14 cellular contexts compared by ENCODE assay signal in genomic region chr2:54486766-54487165, GRCh38. TPM values are rescaled to one million over a fixed set of nuclear protein-coding genes. Genes with fewer than 3 reads are reported as not detected.
A peak's percentile ranks its signal among the peaks of the same experiment; 100 is the strongest.
DNase-seq lines count a peak whose midpoint lies in the region; ATAC-seq and TF ChIP-seq lines count a peak whose summit lies in the region.
"Had no signal": no experiment of that assay in that cellular context is flagged by ENCODE, and none has a peak within 500 bp of the region (broad histone marks: within the 10 kb centered on the region; RNA-seq: fewer than 3 reads in every experiment).

No MANE protein-coding gene starts in this region.

- H3K4me1 ChIP-seq in left ventricle myocardium inferior (peaks cover 92% of the 10 kb centered on the region), heart right ventricle (peaks cover 32 to 90% (median 83%) of the 10 kb centered on the region in 9 donors), smooth muscle cell (ENCODE audit: low read depth) (peaks cover 9% of the 10 kb centered on the region), BE2C (no peaks in the 10 kb centered on the region)
- H3K4me1 ChIP-seq: Caco-2 had no signal

- no peak overlapping the region for H3K4me2 ChIP-seq in smooth muscle cell

- H3K27ac ChIP-seq in left ventricle myocardium inferior (replicated peaks) (peak overlapping the region; percentile 57), heart right ventricle (peak overlapping the region in 5 of 10 donors; percentile 6 to 50 (median 29)), smooth muscle cell (ENCODE audit: low read depth) (peak overlapping the region; percentile 24)
- H3K27ac ChIP-seq: C4-2B had no signal

- H3K9me3 Mint-ChIP-seq in brain, result peaks cover 10 to 28% (median 14%) of the 10 kb centered on the region in 5 experiments
- H3K9me3 Mint-ChIP-seq: CD4-positive, alpha-beta T cell had no signal

- no peak for TF ChIP-seq CTCF in left ventricle myocardium inferior (IDR thresholded peaks at IDR 0.05; ENCODE audit: borderline replicate concordance)
- TF ChIP-seq CTCF in heart right ventricle (IDR thresholded peaks at IDR 0.05), result no peak
- no peak for TF ChIP-seq CTCF in brain (conservative IDR thresholded peaks at IDR 0.05)
- no peak for TF ChIP-seq CTCF in smooth muscle cell (IDR thresholded peaks at IDR 0.05; ENCODE audit: borderline replicate concordance, insufficient read depth, poor library complexity, severe bottlenecking)
- no peak for TF ChIP-seq CTCF in BE2C (IDR thresholded peaks at IDR 0.05; ENCODE audit: low read depth, low read length)

- peaks cover 53% of the 10 kb centered on the region for H3K4me1 Mint-ChIP-seq in brain

- H3K79me2 ChIP-seq in smooth muscle cell (ENCODE audit: low read depth), result peaks cover 78% of the 10 kb centered on the region

- H3K9me3 ChIP-seq in left ventricle myocardium inferior (replicated peaks) (no peaks in the 10 kb centered on the region), heart right ventricle (no peaks in the 10 kb centered on the region), smooth muscle cell (replicated peaks; ENCODE audit: low read depth) (no peaks in the 10 kb centered on the region), BE2C (no peaks in the 10 kb centered on the region)

- 40 to 56% methylated on average over 4 of the region's 4 CpGs for WGBS in heart right ventricle, 2 donors
- WGBS in smooth muscle cell (ENCODE audit: low lambda C conversion rate), result 78% methylated on average over 4 of the region's 4 CpGs

- H3F3A ChIP-seq in smooth muscle cell (ENCODE audit: low read depth), result peaks cover 13% of the 10 kb centered on the region

- H3K36me3 Mint-ChIP-seq in brain, result peaks cover 59% of the 10 kb centered on the region

- peak overlapping the region in 3 of 5 experiments; percentile 66 to 80 (median 69) for H3K27ac Mint-ChIP-seq in brain
- H3K27ac Mint-ChIP-seq: CD4-positive, alpha-beta T cell; H9 had no signal

- H4K20me1 ChIP-seq in smooth muscle cell (ENCODE audit: low read depth), result peaks cover 73% of the 10 kb centered on the region

- peaks cover 3% of the 10 kb centered on the region for H3K27me3 Mint-ChIP-seq in brain

- H3K36me3 ChIP-seq in left ventricle myocardium inferior (peaks cover 3% of the 10 kb centered on the region), heart right ventricle (peaks cover 0 to 6% (median 0%) of the 10 kb centered on the region in 9 donors), smooth muscle cell (ENCODE audit: low read depth) (no peaks in the 10 kb centered on the region), BE2C (no peaks in the 10 kb centered on the region; the same call in 1 of the 2 replicates)

- no peak overlapping the region for H3K4me3 Mint-ChIP-seq in brain
- H3K4me3 Mint-ChIP-seq: CD4-positive, alpha-beta T cell; H9 had no signal

- no peak overlapping the region for H3K9ac ChIP-seq in smooth muscle cell (ENCODE audit: low read depth)

- ATAC-seq in heart right ventricle (no peak), GM18907 (IDR thresholded peaks at IDR 0.05; ENCODE audit: unreplicated experiment) (no peak)
- ATAC-seq: GM12878 had no signal

- H3K27me3 ChIP-seq in left ventricle myocardium inferior (ENCODE audit: low read depth), result no peaks in the 10 kb centered on the region
- no peaks in the 10 kb centered on the region for H3K27me3 ChIP-seq in heart right ventricle
- H3K27me3 ChIP-seq in smooth muscle cell (ENCODE audit: low read depth), result no peaks in the 10 kb centered on the region
- no peaks in the 10 kb centered on the region for H3K27me3 ChIP-seq in BE2C

- DNase-seq in left ventricle myocardium inferior (no peak), heart right ventricle (no peak), smooth muscle cell (lab: John Stamatoyannopoulos, UW; ENCODE audit: unreplicated experiment) (no peak), BE2C (no peak)
- DNase-seq: ACHN; Caco-2; CD4-positive, alpha-beta T cell; DMS79; GF-D8; H9 had no signal

- H3K4me3 ChIP-seq in left ventricle myocardium inferior, result peak overlapping the region; percentile 3
- no peak overlapping the region for H3K4me3 ChIP-seq in heart right ventricle
- H3K4me3 ChIP-seq in smooth muscle cell, result no peak overlapping the region
- no peak overlapping the region for H3K4me3 ChIP-seq in BE2C (ENCODE audit: low read depth, low read length)
- H3K4me3 ChIP-seq: GM12878 had no signal

- H2AFZ ChIP-seq in smooth muscle cell (ENCODE audit: low read depth), result no peak overlapping the region

- intact Hi-C loops in left ventricle myocardium inferior (cut with micrococcal nuclease) (no loop called here), heart right ventricle (cut with DNase I) (no loop called here)

RNA-seq across cellular contexts. Expression of gene SPTBN1, which starts 30.6 kb away (rescaled TPM):
- total RNA-seq in left ventricle myocardium inferior (484 TPM), heart right ventricle (100 to 1,000 TPM; 366 to 643 (median 507) TPM), smooth muscle cell (186 and 215 TPM in 2 replicates)
- polyA plus RNA-seq in heart right ventricle (100 to 1,000 TPM in 1 of 2 donors, 10 to 100 TPM in 1; 91.1 to 142 TPM), brain (ENCODE audit: insufficient read depth, low read depth, low replicate concordance) (128 TPM), smooth muscle cell (76.3 and 78.7 TPM in 2 replicates)
- 135 TPM for polyA plus RNA-seq in BE2C (2012; ENCODE audit: insufficient read depth, insufficient read length, low read depth)
